In genomic region chr16:66928702-66929388, GRCh38 we compare ENCODE assay signal across 8 cellular contexts. TPM values are rescaled to one million over a fixed set of nuclear protein-coding genes. Genes with fewer than 3 reads are reported as not detected.
DNase-seq lines count a peak whose midpoint lies in the region; ATAC-seq, FAIRE-seq and TF ChIP-seq lines count a peak whose summit lies in the region.

No MANE protein-coding gene starts in this region.

- H2BK120ac ChIP-seq in mesenchymal stem cell (ENCODE audit: low read depth, low read length): no peak overlapping the region

- H3K4me3 Mint-ChIP-seq in activated naive CD8-positive, alpha-beta T cell treated with anti-CD3 and anti-CD28 coated beads, Interleukin-2, amount 50 U/mL, for 24 hours: no peak overlapping the region

- no peak overlapping the region for H3K27ac Mint-ChIP-seq in activated naive CD8-positive, alpha-beta T cell treated with anti-CD3 and anti-CD28 coated beads, Interleukin-2, amount 50 U/mL, for 24 hours

- peak overlapping the region; percentile 28 for H4K91ac ChIP-seq in mesenchymal stem cell (ENCODE audit: low read length)

- H3K9me3 ChIP-seq in DND-41 (ENCODE audit: insufficient read depth, low read length, severe bottlenecking): no peaks in the 10 kb centered on the region
- H3K9me3 ChIP-seq in mesenchymal stem cell (ENCODE audit: control insufficient read depth, low read length): no peaks in the 10 kb centered on the region

- no peak overlapping the region for H2BK5ac ChIP-seq in mesenchymal stem cell (ENCODE audit: low read depth, low read length, poor library complexity, severe bottlenecking)

- peak overlapping the region; percentile 95 to 99 for H2BK12ac ChIP-seq in mesenchymal stem cell (ENCODE audit: low read length in 2 of 2)

- H3K79me2 ChIP-seq in DND-41 (ENCODE audit: insufficient read depth, low read length) (peaks cover 15% of the 10 kb centered on the region), KMS-11 (ENCODE audit: insufficient read depth, low read depth) (peaks cover 13% of the 10 kb centered on the region)

- peak overlapping the region; percentile 93 for H2BK15ac ChIP-seq in mesenchymal stem cell (ENCODE audit: low read depth, poor library complexity, severe bottlenecking)

- H3K14ac ChIP-seq in mesenchymal stem cell (ENCODE audit: low read length in 2 of 2): no peak overlapping the region

- H3K9me3 Mint-ChIP-seq in activated naive CD8-positive, alpha-beta T cell treated with anti-CD3 and anti-CD28 coated beads, Interleukin-2, amount 50 U/mL, for 24 hours: no peaks in the 10 kb centered on the region

- H3K36me3 Mint-ChIP-seq in activated naive CD8-positive, alpha-beta T cell treated with anti-CD3 and anti-CD28 coated beads, Interleukin-2, amount 50 U/mL, for 24 hours (ENCODE audit: low read depth): peaks cover 9% of the 10 kb centered on the region

- H3K27me3 ChIP-seq in DND-41 (ENCODE audit: insufficient read depth, low read length, poor library complexity): no peaks in the 10 kb centered on the region
- 0 out of 2 replicates have a peak, but pooled peaks cover 5% of the 10 kb centered on the region for H3K27me3 ChIP-seq in KMS-11 (ENCODE audit: insufficient read depth, low read depth)
- H3K27me3 ChIP-seq in mesenchymal stem cell (ENCODE audit: control insufficient read depth in 1 of 2, insufficient read depth in 1 of 2, low read length in 2 of 2): peaks cover 0 to 9% of the 10 kb centered on the region in 2 experiments

- peak overlapping the region; percentile 87 for H2AK5ac ChIP-seq in mesenchymal stem cell (ENCODE audit: low read length, severe bottlenecking)

- peak; percentile 59 for TF ChIP-seq CTCF in DND-41 (IDR thresholded peaks at IDR 0.05; ENCODE audit: borderline replicate concordance, extremely low read depth, low read length, poor library complexity, severe bottlenecking)
- peak; percentile 70 for TF ChIP-seq CTCF in KMS-11 (conservative IDR thresholded peaks at IDR 0.05; ENCODE audit: low read depth, low read length)

- H3K27ac ChIP-seq in DND-41 (ENCODE audit: low read length) (no peak overlapping the region), KMS-11 (peak overlapping the region; percentile 69; the same call in 1 of the 2 replicates), mesenchymal stem cell (ENCODE audit: low read length, poor library complexity, severe bottlenecking) (no peak overlapping the region)

- peak; percentile 49 for DNase-seq in DND-41
- peak; percentile 59 for DNase-seq in activated naive CD8-positive, alpha-beta T cell treated with anti-CD3 and anti-CD28 coated beads, Interleukin-2, amount 50 U/mL, for 24 hours
- DNase-seq in mesenchymal stem cell: peak; percentile 55
- DNase-seq in NCI-H2029 treated with DMSO at 0.1 percent for 48 hours (lab: John Stamatoyannopoulos, UW): no peak
- DNase-seq in frontal cortex (ENCODE audit: low spot score in 2 of 2): no peak

- H3K79me1 ChIP-seq in mesenchymal stem cell (replicated peaks; ENCODE audit: low read length, poor library complexity, severe bottlenecking): peaks cover 6% of the 10 kb centered on the region

- H3K4ac ChIP-seq in mesenchymal stem cell (ENCODE audit: low read depth in 1 of 2, low read length in 2 of 2): peak overlapping the region in 1 of 2 experiments; percentile 46

- FAIRE-seq in frontal cortex (lab: Jason Lieb, UNC): no peak

- peak overlapping the region in 1 of 2 experiments; percentile 52 for H3K18ac ChIP-seq in mesenchymal stem cell (ENCODE audit: low read depth in 1 of 2, low read length in 2 of 2)

- WGBS in mesenchymal stem cell: 85% methylated on average over 8 of the region's 10 CpGs

- H4K20me1 ChIP-seq in DND-41 (ENCODE audit: insufficient read depth, low read length) (peaks cover 13% of the 10 kb centered on the region), KMS-11 (ENCODE audit: insufficient read depth) (no peaks in the 10 kb centered on the region)

- H3K4me1 ChIP-seq in DND-41 (ENCODE audit: insufficient read depth, low read length): peaks cover 19% of the 10 kb centered on the region
- H3K4me1 ChIP-seq in KMS-11 (ENCODE audit: low read depth, poor library complexity, severe bottlenecking): peaks cover 55% of the 10 kb centered on the region
- H3K4me1 ChIP-seq in mesenchymal stem cell (ENCODE audit: control insufficient read depth, insufficient read depth, low read depth, low read length): peaks cover 55% of the 10 kb centered on the region

- H4K8ac ChIP-seq in mesenchymal stem cell (ENCODE audit: low read length): no peak overlapping the region

- peaks cover 45% of the 10 kb centered on the region for H3K4me1 Mint-ChIP-seq in activated naive CD8-positive, alpha-beta T cell treated with anti-CD3 and anti-CD28 coated beads, Interleukin-2, amount 50 U/mL, for 24 hours

- no peak overlapping the region for H3K9ac ChIP-seq in DND-41 (ENCODE audit: low read depth, low read length)
- H3K9ac ChIP-seq in KMS-11: no peak overlapping the region
- peak overlapping the region; percentile 55 for H3K9ac ChIP-seq in mesenchymal stem cell (ENCODE audit: low read length)

- peaks cover 23% of the 10 kb centered on the region for H3K27me3 Mint-ChIP-seq in activated naive CD8-positive, alpha-beta T cell treated with anti-CD3 and anti-CD28 coated beads, Interleukin-2, amount 50 U/mL, for 24 hours

- H3K4me2 ChIP-seq in DND-41 (ENCODE audit: insufficient read depth, low read length) (no peak overlapping the region), KMS-11 (no peak overlapping the region), mesenchymal stem cell (ENCODE audit: low read length, poor library complexity, severe bottlenecking) (no peak overlapping the region)

- no peak overlapping the region for H3K23ac ChIP-seq in mesenchymal stem cell (ENCODE audit: low read length in 2 of 2)

- H3K4me3 ChIP-seq in DND-41 (ENCODE audit: low read depth in 1 of 2, low read length in 2 of 2): no peak overlapping the region
- H3K4me3 ChIP-seq in KMS-11 (IDR thresholded peaks at IDR 0.05; ENCODE audit: insufficient read depth, low read depth, low read length): no peak overlapping the region
- H3K4me3 ChIP-seq in mesenchymal stem cell (ENCODE audit: insufficient read depth in 1 of 2, low read depth in 1 of 2, low read length in 2 of 2): no peak overlapping the region

- peaks cover 11% of the 10 kb centered on the region for H3K36me3 ChIP-seq in DND-41 (ENCODE audit: insufficient read depth, low read length)
- no peaks in the 10 kb centered on the region for H3K36me3 ChIP-seq in KMS-11 (ENCODE audit: insufficient read depth)
- H3K36me3 ChIP-seq in mesenchymal stem cell (ENCODE audit: control insufficient read depth in 1 of 2, insufficient read depth in 2 of 2, low read depth in 1 of 2, low read length in 2 of 2): peaks cover 14 to 15% of the 10 kb centered on the region in 2 experiments

- H2AFZ ChIP-seq in DND-41 (ENCODE audit: low read depth, low read length): no peak overlapping the region
- H2AFZ ChIP-seq in KMS-11 (ENCODE audit: low read depth): no peak overlapping the region
- no peak overlapping the region for H2AFZ ChIP-seq in mesenchymal stem cell (ENCODE audit: low read depth, low read length)

- ATAC-seq in DND-41 (ENCODE audit: insufficient read depth, low read depth): peak; percentile 74
- peak; percentile 65 for ATAC-seq in activated naive CD8-positive, alpha-beta T cell treated with anti-CD3 and anti-CD28 coated beads, Interleukin-2, amount 50 U/mL, for 24 hours
- ATAC-seq in HG02885 (IDR thresholded peaks at IDR 0.05; ENCODE audit: poor library complexity, unreplicated experiment): no peak
- no peak for ATAC-seq in HG03159 (IDR thresholded peaks at IDR 0.05; ENCODE audit: unreplicated experiment)

RNA-seq across cellular contexts. Expression of gene RRAD, which starts 3.5 kb away (rescaled TPM):
- polyA plus RNA-seq in mesenchymal stem cell (2013, experiment 1 of 2): 6.9 TPM
- 7.7 TPM for polyA plus RNA-seq in mesenchymal stem cell (2013, experiment 2 of 2)
- total RNA-seq in frontal cortex: 2.4 TPM

RNA-seq across cellular contexts. Expression of gene CIAO2B, which starts 5.4 kb away (rescaled TPM):
- polyA plus RNA-seq in mesenchymal stem cell (2013, experiment 1 of 2): 110 TPM
- 117 TPM for polyA plus RNA-seq in mesenchymal stem cell (2013, experiment 2 of 2)
- 105 TPM for total RNA-seq in frontal cortex

RNA-seq across cellular contexts. Expression of gene CES2, which starts 6.5 kb away (rescaled TPM):
- 27.4 TPM for polyA plus RNA-seq in mesenchymal stem cell (2013, experiment 1 of 2)
- polyA plus RNA-seq in mesenchymal stem cell (2013, experiment 2 of 2): 27.4 TPM
- 22.8 TPM for total RNA-seq in frontal cortex

RNA-seq across cellular contexts. Expression of gene CDH16, which starts 10.2 kb away (rescaled TPM):
- polyA plus RNA-seq in mesenchymal stem cell (2013, experiment 1 of 2): not detected
- not detected for polyA plus RNA-seq in mesenchymal stem cell (2013, experiment 2 of 2)
- total RNA-seq in frontal cortex: not detected

RNA-seq across cellular contexts. Expression of gene CES3, which starts 32.2 kb away (rescaled TPM):
- polyA plus RNA-seq in mesenchymal stem cell (2013, experiment 1 of 2): 0.07 TPM
- polyA plus RNA-seq in mesenchymal stem cell (2013, experiment 2 of 2): 0.01 TPM
- total RNA-seq in frontal cortex: under 0.01 TPM

Comparison
In these comparisons a context has a peak if more than half of its experiments do, and no peak if none do; other contexts are left out.
1. ATAC-seq: peak in DND-41 (single experiment) and activated naive CD8-positive, alpha-beta T cell treated with anti-CD3 and anti-CD28 coated beads, Interleukin-2, amount 50 U/mL, for 24 hours (single experiment); none in HG02885 (single experiment) and HG03159 (single experiment).
2. DNase-seq: peak in DND-41 (single experiment), activated naive CD8-positive, alpha-beta T cell treated with anti-CD3 and anti-CD28 coated beads, Interleukin-2, amount 50 U/mL, for 24 hours (single experiment) and mesenchymal stem cell (single experiment); none in NCI-H2029 treated with DMSO at 0.1 percent for 48 hours (single experiment) and frontal cortex (0 of 2).